ENCODE assay signal across 8 cellular contexts in genomic region chr9:14323083-14323968, GRCh38. TPM values are rescaled to one million over a fixed set of nuclear protein-coding genes. Genes with fewer than 3 reads are reported as not detected.
DNase-seq lines count a peak whose midpoint lies in the region; ATAC-seq and TF ChIP-seq lines count a peak whose summit lies in the region.

No MANE protein-coding gene starts in this region.

- peak overlapping the region; percentile 71 for H3K4me3 ChIP-seq in DOHH2 (ENCODE audit: low read length)
- H3K4me3 ChIP-seq in fibroblast of the aortic adventitia (ENCODE audit: low read depth, low read length): peak overlapping the region; percentile 67

- H3K9me3 ChIP-seq in DOHH2 (ENCODE audit: control insufficient read depth, insufficient read depth, low read length): no peaks in the 10 kb centered on the region

- H3K27ac ChIP-seq in DOHH2 (ENCODE audit: low read depth, low read length): peak overlapping the region; percentile 86

- no peaks in the 10 kb centered on the region for H3K27me3 ChIP-seq in DOHH2 (ENCODE audit: control insufficient read depth, low read length)

- ATAC-seq in HG02884 (IDR thresholded peaks at IDR 0.05; ENCODE audit: unreplicated experiment): peak; percentile 4
- peak; percentile 13 for ATAC-seq in SK-N-SH treated with all-trans-retinoic acid at 6 μM for 48 hours
- no peak for ATAC-seq in HG03095 (IDR thresholded peaks at IDR 0.05; ENCODE audit: unreplicated experiment)

- H3K9me2 ChIP-seq in DOHH2 (replicated peaks; ENCODE audit: control insufficient read depth, low read length): no peaks in the 10 kb centered on the region

- no peaks in the 10 kb centered on the region for H3K36me3 ChIP-seq in DOHH2 (ENCODE audit: control insufficient read depth, low read length)

- CTCF ChIA-PET in HEK293T (lab: Yijun Ruan, JAX): no interaction called here

- peaks cover 8% of the 10 kb centered on the region; the same call in 1 of the 2 replicates for H3F3A ChIP-seq in DOHH2 (ENCODE audit: control insufficient read depth, insufficient read depth)

- DNase-seq in fibroblast of the aortic adventitia (ENCODE audit: low read depth) (peak; percentile 28), pons (ENCODE audit: low spot score) (peak; percentile 61), SW 1271 (lab: John Stamatoyannopoulos, UW) (no peak), HEK293T (ENCODE audit: extremely low spot score) (no peak)

- peak overlapping the region; percentile 88 for H3K4me2 ChIP-seq in DOHH2 (ENCODE audit: low read length)

- peaks cover 19% of the 10 kb centered on the region for H3K79me2 ChIP-seq in DOHH2 (ENCODE audit: control insufficient read depth, low read length)

- POLR2A ChIA-PET in HEK293T (lab: Yijun Ruan, JAX): interaction anchor here (1.1 kb wide), 1 partner anchor 9 kb away, joined by 3 read pairs; the partner anchor contains the start of gene NFIB

- peaks cover 75% of the 10 kb centered on the region for H3K4me1 ChIP-seq in DOHH2 (ENCODE audit: control insufficient read depth, low read length)

- TF ChIP-seq CTCF in DOHH2 (IDR thresholded peaks at IDR 0.05; ENCODE audit: low read depth, low read length, poor library complexity, severe bottlenecking) (no peak), fibroblast of the aortic adventitia (IDR thresholded peaks at IDR 0.05; ENCODE audit: insufficient read depth, low read length) (no peak)

- no peaks in the 10 kb centered on the region for H4K20me1 ChIP-seq in DOHH2 (ENCODE audit: control insufficient read depth, insufficient read depth, low read depth, low read length)

TF ChIP-seq in SK-N-SH treated with all-trans-retinoic acid at 6 μM for 48 hours, 23 proteins besides CTCF, POLR2A, EP300 and RAD21 (continues in another document):
- TF ChIP-seq TSHZ2 (CRISPR knock-in tag; IDR thresholded peaks at IDR 0.05) (no peak), ZC3H10 (CRISPR knock-in tag; IDR thresholded peaks at IDR 0.05) (no peak), ZNF70 (CRISPR knock-in tag; IDR thresholded peaks at IDR 0.05) (no peak), OSR1 (CRISPR knock-in tag; IDR thresholded peaks at IDR 0.05) (no peak), RARB (CRISPR knock-in tag; IDR thresholded peaks at IDR 0.05) (no peak), BACH2 (CRISPR knock-in tag; IDR thresholded peaks at IDR 0.05; ENCODE audit: borderline replicate concordance) (no peak), TOX (CRISPR knock-in tag; IDR thresholded peaks at IDR 0.05; ENCODE audit: borderline replicate concordance) (no peak)
- TF ChIP-seq, protein P1, sequence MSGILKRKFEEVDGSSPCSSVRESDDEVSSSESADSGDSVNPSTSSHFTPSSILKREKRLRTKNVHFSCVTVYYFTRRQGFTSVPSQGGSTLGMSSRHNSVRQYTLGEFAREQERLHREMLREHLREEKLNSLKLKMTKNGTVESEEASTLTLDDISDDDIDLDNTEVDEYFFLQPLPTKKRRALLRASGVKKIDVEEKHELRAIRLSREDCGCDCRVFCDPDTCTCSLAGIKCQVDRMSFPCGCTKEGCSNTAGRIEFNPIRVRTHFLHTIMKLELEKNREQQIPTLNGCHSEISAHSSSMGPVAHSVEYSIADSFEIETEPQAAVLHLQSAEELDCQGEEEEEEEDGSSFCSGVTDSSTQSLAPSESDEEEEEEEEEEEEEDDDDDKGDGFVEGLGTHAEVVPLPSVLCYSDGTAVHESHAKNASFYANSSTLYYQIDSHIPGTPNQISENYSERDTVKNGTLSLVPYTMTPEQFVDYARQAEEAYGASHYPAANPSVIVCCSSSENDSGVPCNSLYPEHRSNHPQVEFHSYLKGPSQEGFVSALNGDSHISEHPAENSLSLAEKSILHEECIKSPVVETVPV (CRISPR knock-in tag; IDR thresholded peaks at IDR 0.05): 0 out of 2 replicates have a peak, but pooled peaks have one; percentile 56

TF ChIP-seq in HEK293T, 16 proteins besides CTCF, POLR2A, EP300 and RAD21:
- TF ChIP-seq TARDBP (IDR thresholded peaks at IDR 0.05) (no peak), FOXA1 (IDR thresholded peaks at IDR 0.05) (no peak), SP1 (IDR thresholded peaks at IDR 0.05) (no peak), BHLHE40 (IDR thresholded peaks at IDR 0.05; ENCODE audit: borderline replicate concordance) (no peak), ZNF384 (IDR thresholded peaks at IDR 0.05) (no peak), SUZ12 (IDR thresholded peaks at IDR 0.05) (no peak), L3MBTL2 (conservative IDR thresholded peaks at IDR 0.05) (no peak), NFRKB (IDR thresholded peaks at IDR 0.05) (no peak), HDGF (IDR thresholded peaks at IDR 0.05; ENCODE audit: borderline replicate concordance) (no peak), FOXM1 (IDR thresholded peaks at IDR 0.05; ENCODE audit: borderline replicate concordance) (no peak), FOXK2 (IDR thresholded peaks at IDR 0.05) (no peak), ARNT (IDR thresholded peaks at IDR 0.05) (no peak), CTBP1 (IDR thresholded peaks at IDR 0.05; ENCODE audit: borderline replicate concordance) (no peak), LEF1 (IDR thresholded peaks at IDR 0.05; ENCODE audit: borderline replicate concordance) (no peak)

RNA-seq across cellular contexts. Expression of gene NFIB, which starts 9.4 kb away (rescaled TPM):
- 107 and 111 TPM in 2 replicates for total RNA-seq in fibroblast of the aortic adventitia (ENCODE audit: low replicate concordance)

Comparison
In these comparisons a context has a peak if more than half of its experiments do, and no peak if none do; other contexts are left out.
1. DNase-seq: peak in fibroblast of the aortic adventitia (single experiment) and pons (single experiment); none in SW 1271 (0 of 2) and HEK293T (single experiment).